Comparison of ENCODE assay signal across 12 cellular contexts in genomic region chr12:2013527-2014223, GRCh38. TPM values are rescaled to one million over a fixed set of nuclear protein-coding genes. Genes with fewer than 3 reads are reported as not detected.
DNase-seq lines count a peak whose midpoint lies in the region; ATAC-seq and TF ChIP-seq lines count a peak whose summit lies in the region.
"Had no signal": no experiment of that assay in that cellular context is flagged by ENCODE, and none has a peak within 500 bp of the region (broad histone marks: within the 10 kb centered on the region; RNA-seq: fewer than 3 reads in every experiment).

No MANE protein-coding gene starts in this region.

- no peak for TF ChIP-seq EP300 in tibial nerve (IDR thresholded peaks at IDR 0.05)

- H3K27ac ChIP-seq in cardiac muscle cell = peak overlapping the region; percentile 44
- H3K27ac ChIP-seq in tibial nerve = peak overlapping the region in 3 of 4 donors; percentile 7 to 64 (median 61)
- H3K27ac ChIP-seq: epithelial cell of prostate had no signal

- H3K36me3 ChIP-seq in cardiac muscle cell = no peaks in the 10 kb centered on the region
- H3K36me3 ChIP-seq in tibial nerve = no peaks in the 10 kb centered on the region

- TF ChIP-seq CTCF in WTC11 (IDR thresholded peaks at IDR 0.05) (no peak), cardiac muscle cell (IDR thresholded peaks at IDR 0.05; ENCODE audit: low read depth, low read length) (no peak), mesothelial cell of epicardium (IDR thresholded peaks at IDR 0.05; ENCODE audit: unreplicated experiment) (no peak), tibial nerve (IDR thresholded peaks at IDR 0.05) (no peak), GM20000 (IDR thresholded peaks at IDR 0.05; ENCODE audit: extremely low read depth, missing control alignments) (no peak)

- H3K36me3 Mint-ChIP-seq in WTC11 = no peaks in the 10 kb centered on the region
- no peaks in the 10 kb centered on the region for H3K36me3 Mint-ChIP-seq in mesothelial cell of epicardium

- peaks cover 55% of the 10 kb centered on the region for H3K4me1 Mint-ChIP-seq in WTC11
- H3K4me1 Mint-ChIP-seq in mesothelial cell of epicardium = peaks cover 28% of the 10 kb centered on the region

- H3K27me3 Mint-ChIP-seq in WTC11 (ENCODE audit: low read depth) (no peaks in the 10 kb centered on the region), mesothelial cell of epicardium (ENCODE audit: low read depth) (no peaks in the 10 kb centered on the region)

- WGBS in tibial nerve, 2 donors = 27% methylated on average over 4 of the region's 4 CpGs

- H3K4me3 ChIP-seq in cardiac muscle cell (no peak overlapping the region), tibial nerve (no peak overlapping the region)

- H3K27me3 ChIP-seq in cardiac muscle cell (no peaks in the 10 kb centered on the region), tibial nerve (no peaks in the 10 kb centered on the region)

- H3K4me3 Mint-ChIP-seq in WTC11 = no peak overlapping the region
- no peak overlapping the region for H3K4me3 Mint-ChIP-seq in mesothelial cell of epicardium
- H3K4me3 Mint-ChIP-seq: activated T-helper 1 cell treated with anti-CD3 and anti-CD28 coated beads, Interleukin-12 subunit alpha, Interleukin-12 subunit beta, Interleukin-2, Interleukin-4 antibody, amounts not matched to agents 30 ng/mL and 10 ng/mL and 1 ng/mL, durations not matched to agents 14 hours and 24 hours and 36 hours had no signal

- TF ChIP-seq POLR2A in tibial nerve (IDR thresholded peaks at IDR 0.05) = no peak

- CTCF ChIA-PET in WTC11 (lab: Charles Lee) = interaction anchor here (0.9 to 1.1 kb wide), 2 partner anchors 21 to 379 kb away, joined by 3 to 4 read pairs; no protein-coding TSS in a partner anchor

- peaks cover 24% of the 10 kb centered on the region for H3K4me1 ChIP-seq in cardiac muscle cell (ENCODE audit: low read depth)
- H3K4me1 ChIP-seq in tibial nerve = peaks cover 0 to 9% (median 0%) of the 10 kb centered on the region in 4 donors

- POLR2A ChIA-PET in WTC11 (lab: Charles Lee) = no interaction called here

- no peak for DNase-seq in WTC11 (ENCODE audit: low spot score)
- DNase-seq in cardiac muscle cell (ENCODE audit: low read depth in 1 of 2, low spot score in 1 of 2) = peak; percentile 43 to 52
- no peak for DNase-seq in mesothelial cell of epicardium (ENCODE audit: low spot score in 2 of 2, unreplicated experiment in 2 of 2)
- DNase-seq in tibial nerve (ENCODE audit: low spot score in 2 of 2) = peak in 1 of 2 donors; percentile 25
- DNase-seq in NCI-H1694 treated with DMSO at 0.1 percent for 48 hours (lab: John Stamatoyannopoulos, UW) = no peak
- no peak for DNase-seq in GM20000 (ENCODE audit: low spot score)
- no peak for DNase-seq in GM19240 (ENCODE audit: insufficient read length, low spot score)
- DNase-seq: NCI-H1105 treated with DMSO at 0.1 percent for 48 hours; stimulated activated CD4-positive, alpha-beta T cell treated with anti-CD3 and anti-CD28 coated beads, Interleukin-4, amount 100 ng/mL, for 24 hours had no signal

- H3K27ac Mint-ChIP-seq in WTC11 (no peak overlapping the region), mesothelial cell of epicardium (peak overlapping the region; percentile 66)
- H3K27ac Mint-ChIP-seq: activated T-helper 1 cell treated with anti-CD3 and anti-CD28 coated beads, Interleukin-12 subunit alpha, Interleukin-12 subunit beta, Interleukin-2, Interleukin-4 antibody, amounts not matched to agents 30 ng/mL and 10 ng/mL and 1 ng/mL, durations not matched to agents 14 hours and 24 hours and 36 hours had no signal

- H3K9me3 ChIP-seq in cardiac muscle cell (ENCODE audit: low read depth) (no peaks in the 10 kb centered on the region), tibial nerve (no peaks in the 10 kb centered on the region)

- no peaks in the 10 kb centered on the region for H3K9me3 Mint-ChIP-seq in WTC11
- no peaks in the 10 kb centered on the region for H3K9me3 Mint-ChIP-seq in mesothelial cell of epicardium
- H3K9me3 Mint-ChIP-seq: activated T-helper 1 cell treated with anti-CD3 and anti-CD28 coated beads, Interleukin-12 subunit alpha, Interleukin-12 subunit beta, Interleukin-2, Interleukin-4 antibody, amounts not matched to agents 30 ng/mL and 10 ng/mL and 1 ng/mL, durations not matched to agents 14 hours and 24 hours and 36 hours had no signal

- ATAC-seq in WTC11 = peak; percentile 63
- no peak for ATAC-seq in esophagus mucosa

TF ChIP-seq in WTC11, 78 proteins besides CTCF, POLR2A, EP300 and RAD21 (continues in another document):
- TF ChIP-seq, protein P1, sequence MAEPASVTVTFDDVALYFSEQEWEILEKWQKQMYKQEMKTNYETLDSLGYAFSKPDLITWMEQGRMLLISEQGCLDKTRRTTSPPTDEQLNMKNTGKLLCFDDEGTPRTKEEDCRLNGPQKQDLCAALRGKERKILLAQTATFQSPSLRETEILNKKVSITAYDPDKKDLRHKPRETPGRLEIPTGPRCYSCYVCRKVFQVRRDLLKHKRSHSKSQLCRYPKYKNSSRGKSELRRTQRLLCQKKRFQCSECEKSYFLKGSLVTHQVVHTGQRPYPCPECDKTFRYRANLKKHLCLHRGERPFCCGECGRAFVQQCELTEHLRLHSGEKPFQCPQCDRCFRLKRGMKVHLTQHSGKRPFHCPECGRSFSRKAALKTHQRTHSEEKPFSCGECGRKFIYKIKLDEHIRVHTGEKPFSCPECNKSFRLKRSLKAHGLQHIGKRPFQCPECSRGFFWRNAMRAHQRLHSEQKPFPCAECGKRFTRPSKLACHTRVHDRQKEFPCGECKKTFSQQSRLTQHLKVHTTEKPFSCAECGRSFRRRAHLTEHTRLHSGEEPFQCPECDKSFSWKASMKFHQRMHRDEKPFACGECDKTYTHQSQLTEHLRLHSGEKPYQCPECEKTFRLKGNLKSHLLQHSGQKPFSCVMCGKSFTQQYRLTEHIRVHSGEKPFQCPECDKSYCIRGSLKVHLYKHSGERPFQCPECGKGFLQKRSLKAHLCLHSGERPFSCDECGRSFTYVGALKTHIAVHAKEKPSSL (CRISPR knock-in tag; conservative IDR thresholded peaks at IDR 0.05) = no peak
- no peak for TF ChIP-seq GTF2I (CRISPR knock-in tag; conservative IDR thresholded peaks at IDR 0.05)
- TF ChIP-seq RELA (CRISPR knock-in tag; IDR thresholded peaks at IDR 0.05; ENCODE audit: borderline replicate concordance) = no peak
- TF ChIP-seq ZNF396 (CRISPR knock-in tag; IDR thresholded peaks at IDR 0.05; ENCODE audit: borderline replicate concordance) = no peak
- TF ChIP-seq PRDM15 (CRISPR knock-in tag; IDR thresholded peaks at IDR 0.05) = no peak
- no peak for TF ChIP-seq NR3C1 (CRISPR knock-in tag; conservative IDR thresholded peaks at IDR 0.05; ENCODE audit: low read depth)
- TF ChIP-seq FOXJ3 (CRISPR knock-in tag; IDR thresholded peaks at IDR 0.05; ENCODE audit: borderline replicate concordance) = no peak
- TF ChIP-seq ZBTB21 (CRISPR knock-in tag; IDR thresholded peaks at IDR 0.05; ENCODE audit: borderline replicate concordance) = no peak
- TF ChIP-seq HMGXB4 (CRISPR knock-in tag; IDR thresholded peaks at IDR 0.05) = no peak
- TF ChIP-seq TP53 (CRISPR knock-in tag; IDR thresholded peaks at IDR 0.05) = no peak

RNA-seq across cellular contexts. Expression of gene DCP1B, which starts 9.4 kb away (rescaled TPM):
- total RNA-seq in WTC11 (2021) (19.4 to 25.1 TPM (median 23.3 TPM) in 3 replicates), cardiac muscle cell (20.3 and 27.8 TPM in 2 replicates), mesothelial cell of epicardium (19.8 to 22.9 TPM (median 21.4 TPM) in 3 replicates), tibial nerve (10 to 100 TPM in 3 of 4 donors, 1 to 10 TPM in 1; 7.5 to 21.0 (median 13.3) TPM), esophagus mucosa (5.2 TPM)
- polyA plus RNA-seq in cardiac muscle cell = 27.9 and 43.8 TPM in 2 replicates

RNA-seq across cellular contexts. Expression of gene CACNA1C, which starts 39.1 kb away (rescaled TPM):
- total RNA-seq in WTC11 (2021) = 1.7 to 2.2 TPM (median 2.1 TPM) in 3 replicates
- total RNA-seq in cardiac muscle cell = 53.9 and 77.8 TPM in 2 replicates
- 30.4 and 40.8 TPM in 2 replicates for polyA plus RNA-seq in cardiac muscle cell
- total RNA-seq in mesothelial cell of epicardium = 29.8 to 33.6 TPM (median 31.2 TPM) in 3 replicates
- 10 to 100 TPM in 1 of 4 donors, 1 to 10 TPM in 3; 5.2 to 12.9 (median 6.3) TPM for total RNA-seq in tibial nerve
- 1.1 TPM for total RNA-seq in esophagus mucosa

Comparison
In these comparisons a context has a peak if more than half of its experiments do, and no peak if none do; other contexts are left out.
1. DNase-seq: peak in cardiac muscle cell (2 of 2); none in WTC11 (single experiment), mesothelial cell of epicardium (0 of 2), NCI-H1694 treated with DMSO at 0.1 percent for 48 hours (single experiment), GM20000 (single experiment) and GM19240 (single experiment).